ENCODE assay signal across 16 cellular contexts in the genomic region with DNA sequence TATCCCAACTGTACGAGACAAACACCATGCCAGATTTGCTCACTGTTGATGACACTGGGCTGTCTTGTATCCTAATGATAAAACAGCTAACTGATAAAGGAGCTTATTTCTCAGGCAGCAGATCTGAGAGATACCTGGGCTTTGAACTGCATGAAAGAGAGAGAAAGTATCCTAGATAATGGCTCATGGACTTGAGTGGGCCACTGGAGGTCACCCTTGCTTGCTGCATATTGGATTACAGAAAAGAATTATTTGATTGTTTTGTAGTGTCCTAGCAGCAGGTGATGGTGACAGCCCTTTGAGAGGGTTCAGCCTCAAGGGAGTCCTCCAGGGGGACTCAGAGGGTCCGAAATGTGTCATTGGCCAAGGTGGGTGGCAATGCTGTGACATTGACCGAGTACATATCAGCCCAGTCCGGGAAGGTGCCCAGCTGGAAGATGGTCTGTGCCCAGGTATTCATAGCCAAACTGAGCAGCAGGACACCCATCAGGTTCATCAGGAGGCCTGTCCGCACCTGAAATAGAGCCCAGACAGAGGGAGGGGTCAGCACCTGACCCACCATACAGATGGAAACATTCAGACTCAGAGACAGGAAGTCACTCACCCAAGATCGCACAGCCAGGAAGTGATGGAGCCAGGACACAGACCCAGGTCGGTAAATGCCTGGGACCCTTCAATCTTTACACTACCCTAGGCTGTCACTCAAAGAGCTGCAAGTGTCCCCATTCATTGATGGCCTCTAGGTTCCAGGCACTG. TPM values are rescaled to one million over a fixed set of nuclear protein-coding genes. Genes with fewer than 3 reads are reported as not detected.
A peak's percentile ranks its signal among the peaks of the same experiment; 100 is the strongest.
DNase-seq lines count a peak whose midpoint lies in the region; ATAC-seq and TF ChIP-seq lines count a peak whose summit lies in the region.
"Had no signal": no experiment of that assay in that cellular context is flagged by ENCODE, and none has a peak within 500 bp of the region (broad histone marks: within the 10 kb centered on the region; RNA-seq: fewer than 3 reads in every experiment).

No MANE protein-coding gene starts in this region.

- intact Hi-C loops in activated CD4-positive, alpha-beta T cell treated with anti-CD3 and anti-CD28 coated beads, Interleukin-2, amount 10 ng/mL, durations not matched to agents 24 days and 14 days (cut with micrococcal nuclease) = loop anchor here (5.0 kb wide), 1 partner anchor 38 kb away; no protein-coding TSS in a partner anchor
- intact Hi-C loops in dorsolateral prefrontal cortex (cut with DNase I) = loop anchor here (2.0 to 5.0 kb wide), 3 partner anchors 77 to 192 kb away; no protein-coding TSS in a partner anchor
- intact Hi-C loops in CD4-positive, alpha-beta memory T cell (cut with micrococcal nuclease) = loop anchor here (5.0 kb wide), 1 partner anchor 253 kb away; the partner anchor contains the start of gene CDH22

- peak overlapping the region; percentile 29 for H3K27ac Mint-ChIP-seq in activated CD4-positive, alpha-beta T cell treated with anti-CD3 and anti-CD28 coated beads, Interleukin-2, amount 10 ng/mL, durations not matched to agents 24 days and 14 days
- H3K27ac Mint-ChIP-seq in CD4-positive, alpha-beta memory T cell = no peak overlapping the region

- no peaks in the 10 kb centered on the region for H3K9me3 ChIP-seq in CD4-positive, alpha-beta memory T cell (ENCODE audit: control insufficient read depth in 1 of 2, low read length in 2 of 2)
- H3K9me3 ChIP-seq: MG63 had no signal

- no peaks in the 10 kb centered on the region for H3K4me1 ChIP-seq in CD4-positive, alpha-beta memory T cell (ENCODE audit: insufficient read depth, low read length)

- no peak for ATAC-seq in HG02571 (IDR thresholded peaks at IDR 0.05; ENCODE audit: unreplicated experiment)
- ATAC-seq: natural killer cell treated with Interleukin-12 subunit alpha and Interleukin-12 subunit beta and Interleukin-15 and Interleukin-18, amount 100 ng/mL, for 72 hours had no signal

- no peak overlapping the region for H3K4me3 Mint-ChIP-seq in activated CD4-positive, alpha-beta T cell treated with anti-CD3 and anti-CD28 coated beads, Interleukin-2, amount 10 ng/mL, durations not matched to agents 24 days and 14 days
- H3K4me3 Mint-ChIP-seq in CD4-positive, alpha-beta memory T cell = no peak overlapping the region

- H3K27ac ChIP-seq in dorsolateral prefrontal cortex (peak overlapping the region in 46 of 59 donors; percentile 2 to 100 (median 68)), substantia nigra (ENCODE audit: low read depth, low read length, poor library complexity, severe bottlenecking) (peak overlapping the region; percentile 63)
- H3K27ac ChIP-seq in CD4-positive, alpha-beta memory T cell (ENCODE audit: low read depth, low read length) = no peak overlapping the region

- H3K27me3 Mint-ChIP-seq in activated CD4-positive, alpha-beta T cell treated with anti-CD3 and anti-CD28 coated beads, Interleukin-2, amount 10 ng/mL, durations not matched to agents 24 days and 14 days = no peaks in the 10 kb centered on the region
- H3K27me3 Mint-ChIP-seq in CD4-positive, alpha-beta memory T cell = no peaks in the 10 kb centered on the region
- H3K27me3 Mint-ChIP-seq: natural killer cell treated with Interleukin-12 subunit alpha and Interleukin-12 subunit beta and Interleukin-15 and Interleukin-18, amount 100 ng/mL, for 72 hours had no signal

- no peaks in the 10 kb centered on the region for H3K36me3 ChIP-seq in CD4-positive, alpha-beta memory T cell (ENCODE audit: insufficient read depth, low read length)
- H3K36me3 ChIP-seq: MG63 had no signal

- H3K36me3 Mint-ChIP-seq in activated CD4-positive, alpha-beta T cell treated with anti-CD3 and anti-CD28 coated beads, Interleukin-2, amount 10 ng/mL, durations not matched to agents 24 days and 14 days (ENCODE audit: low read depth) = no peaks in the 10 kb centered on the region
- no peaks in the 10 kb centered on the region for H3K36me3 Mint-ChIP-seq in CD4-positive, alpha-beta memory T cell
- H3K36me3 Mint-ChIP-seq: natural killer cell treated with Interleukin-12 subunit alpha and Interleukin-12 subunit beta and Interleukin-15 and Interleukin-18, amount 100 ng/mL, for 72 hours had no signal

- DNase-seq in activated CD4-positive, alpha-beta T cell treated with anti-CD3 and anti-CD28 coated beads, Interleukin-2, amount 10 ng/mL, durations not matched to agents 24 days and 14 days = no peak
- DNase-seq in activated CD4-positive, alpha-beta T cell treated with anti-CD3 and anti-CD28 coated beads, Interleukin-2, amount 50 U/mL, for 4 hours = no peak
- DNase-seq in NCI-H2196 treated with DMSO at 0.1 percent for 48 hours (lab: John Stamatoyannopoulos, UW; ENCODE audit: unreplicated experiment) (peak; percentile 36), dorsolateral prefrontal cortex (peak in 2 of 10 donors; percentile 61 to 65), substantia nigra (lab: John Stamatoyannopoulos, UW) (peak in 25 of 49 donors; percentile 7 to 54 (median 23))
- DNase-seq in stimulated activated CD4-positive, alpha-beta T cell treated with anti-CD3 and anti-CD28 coated beads, Interleukin-4, amount 100 ng/mL, for 4 hours = no peak
- DNase-seq in CD4-positive, alpha-beta memory T cell = no peak
- DNase-seq: activated CD4-positive, alpha-beta T cell treated with anti-CD3 and anti-CD28 coated beads for 4 hours; activated naive CD4-positive, alpha-beta T cell treated with anti-CD3 and anti-CD28 coated beads, Interleukin-2, amount 50 U/mL, for 16 hours; cortex of kidney; NCI-H748 treated with DMSO at 0.1 percent for 48 hours; small intestine had no signal

- H3K4me3 ChIP-seq in dorsolateral prefrontal cortex = no peak overlapping the region
- H3K4me3 ChIP-seq in CD4-positive, alpha-beta memory T cell (ENCODE audit: low read length in 2 of 2) = no peak overlapping the region
- H3K4me3 ChIP-seq: MG63 had no signal

- H3K9me3 Mint-ChIP-seq in activated CD4-positive, alpha-beta T cell treated with anti-CD3 and anti-CD28 coated beads, Interleukin-2, amount 10 ng/mL, durations not matched to agents 24 days and 14 days = no peaks in the 10 kb centered on the region
- no peaks in the 10 kb centered on the region for H3K9me3 Mint-ChIP-seq in CD4-positive, alpha-beta memory T cell
- H3K9me3 Mint-ChIP-seq: natural killer cell treated with Interleukin-12 subunit alpha and Interleukin-12 subunit beta and Interleukin-15 and Interleukin-18, amount 100 ng/mL, for 72 hours had no signal

- POLR2A ChIA-PET in CD4-positive, alpha-beta memory T cell (lab: Charles Lee; ENCODE audit: partially characterized antibody) = no interaction called here

- TF ChIP-seq CTCF in dorsolateral prefrontal cortex (IDR thresholded peaks at IDR 0.05 in 54 of 56, conservative IDR thresholded peaks at IDR 0.05 in 2 of 56; ENCODE audit: low read depth in 1 of 56, partially characterized antibody in 56 of 56) = peak in 54 of 56 donors; percentile 23 to 79 (median 57)

- H3K4me1 Mint-ChIP-seq in activated CD4-positive, alpha-beta T cell treated with anti-CD3 and anti-CD28 coated beads, Interleukin-2, amount 10 ng/mL, durations not matched to agents 24 days and 14 days = peaks cover 46% of the 10 kb centered on the region
- peaks cover 0 to 4% (median 2%) of the 10 kb centered on the region in 4 donors for H3K4me1 Mint-ChIP-seq in CD4-positive, alpha-beta memory T cell

- CTCF ChIA-PET in CD4-positive, alpha-beta memory T cell (lab: Charles Lee; ENCODE audit: partially characterized antibody) = interaction anchor here (2.0 kb wide), 1 partner anchor 9 kb away, joined by 8 read pairs; the partner anchor contains the start of gene OCSTAMP

- H3K27me3 ChIP-seq in dorsolateral prefrontal cortex = no peaks in the 10 kb centered on the region
- no peaks in the 10 kb centered on the region for H3K27me3 ChIP-seq in CD4-positive, alpha-beta memory T cell (ENCODE audit: insufficient read depth, low read length)
- H3K27me3 ChIP-seq: MG63 had no signal

RNA-seq across cellular contexts. Expression of gene OCSTAMP, which starts 9.4 kb away (rescaled TPM):
- 0.37 and 0.40 TPM in 2 replicates for total RNA-seq in activated CD4-positive, alpha-beta T cell treated with anti-CD3 and anti-CD28 coated beads, Interleukin-2, amount 10 ng/mL, durations not matched to agents 24 days and 14 days
- under 1 TPM in 7 of 120 experiments, not detected in 113; 0.22 to 0.64 (median 0.45) TPM for total RNA-seq in dorsolateral prefrontal cortex
- total RNA-seq in CD4-positive, alpha-beta memory T cell = not detected
- not detected for polyA plus RNA-seq in CD4-positive, alpha-beta memory T cell
- total RNA-seq: ureter had no signal

RNA-seq across cellular contexts. Expression of gene ZNF334, which starts 46.5 kb away (rescaled TPM):
- total RNA-seq in activated CD4-positive, alpha-beta T cell treated with anti-CD3 and anti-CD28 coated beads, Interleukin-2, amount 10 ng/mL, durations not matched to agents 24 days and 14 days = 1.6 and 2.0 TPM in 2 replicates
- total RNA-seq in dorsolateral prefrontal cortex = 10 to 100 TPM in 119 of 120 experiments, 1 to 10 TPM in 1; 9.9 to 30.3 (median 15.7) TPM
- under 1 TPM in 1 of 2 experiments, not detected in 1; 0.14 TPM for total RNA-seq in CD4-positive, alpha-beta memory T cell
- polyA plus RNA-seq in CD4-positive, alpha-beta memory T cell = not detected

Comparison
In these comparisons a context has a peak if more than half of its experiments do, and no peak if none do; other contexts are left out.
1. DNase-seq: peak in NCI-H2196 treated with DMSO at 0.1 percent for 48 hours (single experiment) and substantia nigra (25 of 49); none in activated CD4-positive, alpha-beta T cell treated with anti-CD3 and anti-CD28 coated beads, Interleukin-2, amount 10 ng/mL, durations not matched to agents 24 days and 14 days (single experiment), activated CD4-positive, alpha-beta T cell treated with anti-CD3 and anti-CD28 coated beads, Interleukin-2, amount 50 U/mL, for 4 hours (0 of 2), stimulated activated CD4-positive, alpha-beta T cell treated with anti-CD3 and anti-CD28 coated beads, Interleukin-4, amount 100 ng/mL, for 4 hours (0 of 2) and CD4-positive, alpha-beta memory T cell (0 of 5).